ENCODE assay signal across 22 cellular contexts in the genomic region with DNA sequence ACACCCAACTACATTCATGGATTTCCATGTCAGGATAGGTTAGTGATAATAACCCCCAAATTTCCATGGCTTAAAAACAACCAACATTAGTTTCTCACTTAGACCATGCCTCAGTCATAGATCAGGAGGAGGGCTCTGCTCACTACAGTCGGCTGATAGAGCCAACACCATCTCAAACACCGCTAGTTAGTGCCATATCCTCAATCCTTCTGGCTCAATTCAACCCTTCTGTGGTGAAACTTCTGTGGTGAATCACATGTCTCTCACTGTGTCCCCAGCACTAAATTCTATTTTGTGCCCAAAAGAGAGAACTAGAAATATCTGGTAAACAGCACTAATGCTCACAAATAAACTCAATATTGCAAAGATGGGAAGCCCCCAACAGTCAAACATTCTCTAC. TPM values are rescaled to one million over a fixed set of nuclear protein-coding genes. Genes with fewer than 3 reads are reported as not detected.
DNase-seq lines count a peak whose midpoint lies in the region; ATAC-seq and TF ChIP-seq lines count a peak whose summit lies in the region.
"Had no signal": no experiment of that assay in that cellular context is flagged by ENCODE, and none has a peak within 500 bp of the region (broad histone marks: within the 10 kb centered on the region; RNA-seq: fewer than 3 reads in every experiment).

No MANE protein-coding gene starts in this region.

- H3K27me3 Mint-ChIP-seq in GM23338 (ENCODE audit: insufficient read depth, low read depth, poor library complexity): no peaks in the 10 kb centered on the region

- no peak overlapping the region for H3K4me3 ChIP-seq in GM23338
- H3K4me3 ChIP-seq: SK-N-MC had no signal

- H2AFZ ChIP-seq in GM23338: no peak overlapping the region

- H3K79me2 ChIP-seq in GM23338 (replicated peaks; ENCODE audit: insufficient read depth): peaks cover 100% of the 10 kb centered on the region

- peak; percentile 33 for DNase-seq in CD1c-positive myeloid dendritic cell (ENCODE audit: extremely low spot score)
- DNase-seq in MV-4-11 (lab: John Stamatoyannopoulos, UW): peak; percentile 75
- no peak for DNase-seq in caudate nucleus (lab: John Stamatoyannopoulos, UW)
- DNase-seq in substantia nigra (lab: John Stamatoyannopoulos, UW): no peak
- DNase-seq in GM23338 (ENCODE audit: low spot score): no peak
- DNase-seq in kidney glomerular epithelial cell (lab: John Stamatoyannopoulos, UW): no peak
- no peak for DNase-seq in NCI-H2227 treated with DMSO at 0.1 percent for 48 hours (lab: John Stamatoyannopoulos, UW)
- DNase-seq: AML-193, C1 segment of cervical spinal cord, DMS79, GOT3, HCEC 1CT, KBM-7, NCI-H1694, NCI-H2081, NCI-H2171 treated with DMSO at 0.1 percent for 48 hours, NCI-H446, NCI-H526, PC-3, Right ventricle myocardium superior, SW 1271 had no signal

- no peak overlapping the region for H3K4me2 ChIP-seq in GM23338

- H4K20me1 ChIP-seq in GM23338 (replicated peaks; ENCODE audit: insufficient read depth): peaks cover 10% of the 10 kb centered on the region

- no peaks in the 10 kb centered on the region for H3K36me3 ChIP-seq in GM23338 (ENCODE audit: insufficient read depth)

- no peaks in the 10 kb centered on the region for H3K27me3 ChIP-seq in GM23338 (ENCODE audit: insufficient read depth)

- no peaks in the 10 kb centered on the region for H3K9me2 ChIP-seq in GM23338 (ENCODE audit: insufficient read depth)

- H3K4me1 ChIP-seq in GM23338 (ENCODE audit: insufficient read depth): peaks cover 20% of the 10 kb centered on the region

- no peak for ATAC-seq in GM23338
- ATAC-seq: PC-3 had no signal

- H3K9me3 Mint-ChIP-seq in GM23338: peaks cover 22% of the 10 kb centered on the region

- no peak overlapping the region for H3K27ac Mint-ChIP-seq in GM23338

- no peak for TF ChIP-seq CTCF in GM23338 (conservative IDR thresholded peaks at IDR 0.05; ENCODE audit: low read depth in 2 of 2)

- H3K4me3 Mint-ChIP-seq in GM23338: no peak overlapping the region

- peak overlapping the region; percentile 24 for H3K27ac ChIP-seq in caudate nucleus (ENCODE audit: low read depth, low read length)
- H3K27ac ChIP-seq in substantia nigra (ENCODE audit: low read depth, low read length, poor library complexity, severe bottlenecking): peak overlapping the region; percentile 52
- no peak overlapping the region for H3K27ac ChIP-seq in GM23338 (ENCODE audit: low read depth)
- H3K27ac ChIP-seq: SK-N-MC had no signal

- H3K4me1 Mint-ChIP-seq in GM23338: peaks cover 20% of the 10 kb centered on the region

- H3K36me3 Mint-ChIP-seq in GM23338 (ENCODE audit: low read depth): peaks cover 40% of the 10 kb centered on the region

- no peaks in the 10 kb centered on the region for H3F3A ChIP-seq in GM23338 (replicated peaks; ENCODE audit: low read depth)

TF ChIP-seq in GM23338, 12 proteins besides CTCF, POLR2A, EP300 and RAD21 (continues in another document):
- TF ChIP-seq, protein P1, sequence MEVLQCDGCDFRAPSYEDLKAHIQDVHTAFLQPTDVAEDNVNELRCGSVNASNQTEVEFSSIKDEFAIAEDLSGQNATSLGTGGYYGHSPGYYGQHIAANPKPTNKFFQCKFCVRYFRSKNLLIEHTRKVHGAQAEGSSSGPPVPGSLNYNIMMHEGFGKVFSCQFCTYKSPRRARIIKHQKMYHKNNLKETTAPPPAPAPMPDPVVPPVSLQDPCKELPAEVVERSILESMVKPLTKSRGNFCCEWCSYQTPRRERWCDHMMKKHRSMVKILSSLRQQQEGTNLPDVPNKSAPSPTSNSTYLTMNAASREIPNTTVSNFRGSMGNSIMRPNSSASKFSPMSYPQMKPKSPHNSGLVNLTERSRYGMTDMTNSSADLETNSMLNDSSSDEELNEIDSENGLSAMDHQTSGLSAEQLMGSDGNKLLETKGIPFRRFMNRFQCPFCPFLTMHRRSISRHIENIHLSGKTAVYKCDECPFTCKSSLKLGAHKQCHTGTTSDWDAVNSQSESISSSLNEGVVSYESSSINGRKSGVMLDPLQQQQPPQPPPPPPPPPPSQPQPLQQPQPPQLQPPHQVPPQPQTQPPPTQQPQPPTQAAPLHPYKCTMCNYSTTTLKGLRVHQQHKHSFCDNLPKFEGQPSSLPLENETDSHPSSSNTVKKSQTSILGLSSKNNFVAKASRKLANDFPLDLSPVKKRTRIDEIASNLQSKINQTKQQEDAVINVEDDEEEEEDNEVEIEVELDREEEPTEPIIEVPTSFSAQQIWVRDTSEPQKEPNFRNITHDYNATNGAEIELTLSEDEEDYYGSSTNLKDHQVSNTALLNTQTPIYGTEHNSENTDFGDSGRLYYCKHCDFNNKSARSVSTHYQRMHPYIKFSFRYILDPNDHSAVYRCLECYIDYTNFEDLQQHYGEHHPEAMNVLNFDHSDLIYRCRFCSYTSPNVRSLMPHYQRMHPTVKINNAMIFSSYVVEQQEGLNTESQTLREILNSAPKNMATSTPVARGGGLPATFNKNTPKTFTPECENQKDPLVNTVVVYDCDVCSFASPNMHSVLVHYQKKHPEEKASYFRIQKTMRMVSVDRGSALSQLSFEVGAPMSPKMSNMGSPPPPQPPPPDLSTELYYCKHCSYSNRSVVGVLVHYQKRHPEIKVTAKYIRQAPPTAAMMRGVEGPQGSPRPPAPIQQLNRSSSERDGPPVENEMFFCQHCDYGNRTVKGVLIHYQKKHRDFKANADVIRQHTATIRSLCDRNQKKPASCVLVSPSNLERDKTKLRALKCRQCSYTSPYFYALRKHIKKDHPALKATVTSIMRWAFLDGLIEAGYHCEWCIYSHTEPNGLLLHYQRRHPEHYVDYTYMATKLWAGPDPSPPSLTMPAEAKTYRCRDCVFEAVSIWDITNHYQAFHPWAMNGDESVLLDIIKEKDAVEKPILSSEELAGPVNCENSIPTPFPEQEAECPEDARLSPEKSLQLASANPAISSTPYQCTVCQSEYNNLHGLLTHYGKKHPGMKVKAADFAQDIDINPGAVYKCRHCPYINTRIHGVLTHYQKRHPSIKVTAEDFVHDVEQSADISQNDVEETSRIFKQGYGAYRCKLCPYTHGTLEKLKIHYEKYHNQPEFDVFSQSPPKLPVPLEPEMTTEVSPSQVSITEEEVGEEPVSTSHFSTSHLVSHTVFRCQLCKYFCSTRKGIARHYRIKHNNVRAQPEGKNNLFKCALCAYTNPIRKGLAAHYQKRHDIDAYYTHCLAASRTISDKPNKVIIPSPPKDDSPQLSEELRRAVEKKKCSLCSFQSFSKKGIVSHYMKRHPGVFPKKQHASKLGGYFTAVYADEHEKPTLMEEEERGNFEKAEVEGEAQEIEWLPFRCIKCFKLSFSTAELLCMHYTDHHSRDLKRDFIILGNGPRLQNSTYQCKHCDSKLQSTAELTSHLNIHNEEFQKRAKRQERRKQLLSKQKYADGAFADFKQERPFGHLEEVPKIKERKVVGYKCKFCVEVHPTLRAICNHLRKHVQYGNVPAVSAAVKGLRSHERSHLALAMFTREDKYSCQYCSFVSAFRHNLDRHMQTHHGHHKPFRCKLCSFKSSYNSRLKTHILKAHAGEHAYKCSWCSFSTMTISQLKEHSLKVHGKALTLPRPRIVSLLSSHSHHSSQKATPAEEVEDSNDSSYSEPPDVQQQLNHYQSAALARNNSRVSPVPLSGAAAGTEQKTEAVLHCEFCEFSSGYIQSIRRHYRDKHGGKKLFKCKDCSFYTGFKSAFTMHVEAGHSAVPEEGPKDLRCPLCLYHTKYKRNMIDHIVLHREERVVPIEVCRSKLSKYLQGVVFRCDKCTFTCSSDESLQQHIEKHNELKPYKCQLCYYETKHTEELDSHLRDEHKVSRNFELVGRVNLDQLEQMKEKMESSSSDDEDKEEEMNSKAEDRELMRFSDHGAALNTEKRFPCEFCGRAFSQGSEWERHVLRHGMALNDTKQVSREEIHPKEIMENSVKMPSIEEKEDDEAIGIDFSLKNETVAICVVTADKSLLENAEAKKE (CRISPR knock-in tag; IDR thresholded peaks at IDR 0.05): no peak
- no peak for TF ChIP-seq STAT1 (IDR thresholded peaks at IDR 0.05; ENCODE audit: unreplicated experiment)
- TF ChIP-seq, protein P2, sequence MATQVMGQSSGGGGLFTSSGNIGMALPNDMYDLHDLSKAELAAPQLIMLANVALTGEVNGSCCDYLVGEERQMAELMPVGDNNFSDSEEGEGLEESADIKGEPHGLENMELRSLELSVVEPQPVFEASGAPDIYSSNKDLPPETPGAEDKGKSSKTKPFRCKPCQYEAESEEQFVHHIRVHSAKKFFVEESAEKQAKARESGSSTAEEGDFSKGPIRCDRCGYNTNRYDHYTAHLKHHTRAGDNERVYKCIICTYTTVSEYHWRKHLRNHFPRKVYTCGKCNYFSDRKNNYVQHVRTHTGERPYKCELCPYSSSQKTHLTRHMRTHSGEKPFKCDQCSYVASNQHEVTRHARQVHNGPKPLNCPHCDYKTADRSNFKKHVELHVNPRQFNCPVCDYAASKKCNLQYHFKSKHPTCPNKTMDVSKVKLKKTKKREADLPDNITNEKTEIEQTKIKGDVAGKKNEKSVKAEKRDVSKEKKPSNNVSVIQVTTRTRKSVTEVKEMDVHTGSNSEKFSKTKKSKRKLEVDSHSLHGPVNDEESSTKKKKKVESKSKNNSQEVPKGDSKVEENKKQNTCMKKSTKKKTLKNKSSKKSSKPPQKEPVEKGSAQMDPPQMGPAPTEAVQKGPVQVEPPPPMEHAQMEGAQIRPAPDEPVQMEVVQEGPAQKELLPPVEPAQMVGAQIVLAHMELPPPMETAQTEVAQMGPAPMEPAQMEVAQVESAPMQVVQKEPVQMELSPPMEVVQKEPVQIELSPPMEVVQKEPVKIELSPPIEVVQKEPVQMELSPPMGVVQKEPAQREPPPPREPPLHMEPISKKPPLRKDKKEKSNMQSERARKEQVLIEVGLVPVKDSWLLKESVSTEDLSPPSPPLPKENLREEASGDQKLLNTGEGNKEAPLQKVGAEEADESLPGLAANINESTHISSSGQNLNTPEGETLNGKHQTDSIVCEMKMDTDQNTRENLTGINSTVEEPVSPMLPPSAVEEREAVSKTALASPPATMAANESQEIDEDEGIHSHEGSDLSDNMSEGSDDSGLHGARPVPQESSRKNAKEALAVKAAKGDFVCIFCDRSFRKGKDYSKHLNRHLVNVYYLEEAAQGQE (IDR thresholded peaks at IDR 0.05; ENCODE audit: unreplicated experiment): no peak
- TF ChIP-seq CREB1 (CRISPR knock-in tag; IDR thresholded peaks at IDR 0.05; ENCODE audit: low read depth): no peak
- TF ChIP-seq, protein P3, sequence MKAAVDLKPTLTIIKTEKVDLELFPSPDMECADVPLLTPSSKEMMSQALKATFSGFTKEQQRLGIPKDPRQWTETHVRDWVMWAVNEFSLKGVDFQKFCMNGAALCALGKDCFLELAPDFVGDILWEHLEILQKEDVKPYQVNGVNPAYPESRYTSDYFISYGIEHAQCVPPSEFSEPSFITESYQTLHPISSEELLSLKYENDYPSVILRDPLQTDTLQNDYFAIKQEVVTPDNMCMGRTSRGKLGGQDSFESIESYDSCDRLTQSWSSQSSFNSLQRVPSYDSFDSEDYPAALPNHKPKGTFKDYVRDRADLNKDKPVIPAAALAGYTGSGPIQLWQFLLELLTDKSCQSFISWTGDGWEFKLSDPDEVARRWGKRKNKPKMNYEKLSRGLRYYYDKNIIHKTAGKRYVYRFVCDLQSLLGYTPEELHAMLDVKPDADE (IDR thresholded peaks at IDR 0.05): no peak
- TF ChIP-seq POLR2AphosphoS5 (IDR thresholded peaks at IDR 0.05; ENCODE audit: low read depth): no peak
- no peak for TF ChIP-seq EZH2phosphoT487 (IDR thresholded peaks at IDR 0.05; ENCODE audit: unreplicated experiment)

RNA-seq across cellular contexts. Expression of a gene that starts 21.1 kb away (rescaled TPM):
- 91.9 and 104 TPM in 2 replicates for total RNA-seq in GM23338 (2014; rRNA removed; shearing (Covaris generic))
- polyA plus RNA-seq in GM23338 (2016; fragmentation: Nextera tagmentation; extraction: Ambion mirVana): 50.8 and 51.4 TPM in 2 replicates

Comparison
In these comparisons a context has a peak if more than half of its experiments do, and no peak if none do; other contexts are left out.
1. DNase-seq: peak in CD1c-positive myeloid dendritic cell (single experiment) and MV-4-11 (single experiment); none in caudate nucleus (0 of 61), substantia nigra (0 of 49), GM23338 (single experiment), kidney glomerular epithelial cell (single experiment) and NCI-H2227 treated with DMSO at 0.1 percent for 48 hours (single experiment).